1 cellular context compared by ENCODE assay signal in genomic region chr22:19941365-19942070, GRCh38.
TF ChIP-seq lines count a peak whose summit lies in the region.

COMT (plus strand) TSS chr22:19941772; CDS start chr22:19962527, 20,755 bp downstream.
TXNRD2 (minus strand) TSS chr22:19941818; CDS start chr22:19941803, 15 bp downstream.

TF ChIP-seq in HEK293, 187 proteins besides CTCF, POLR2A, EP300 and RAD21 (continued from another document):
- TF ChIP-seq ZNF624 (tag by site-specific recombination; IDR thresholded peaks at IDR 0.05) (no peak), YY1 (tag by site-specific recombination; IDR thresholded peaks at IDR 0.05) (peak; percentile 90), ZNF529 (tag by site-specific recombination; IDR thresholded peaks at IDR 0.05; ENCODE audit: insufficient replicate concordance) (no peak), ZNF510 (tag by site-specific recombination; IDR thresholded peaks at IDR 0.05; ENCODE audit: insufficient replicate concordance) (no peak), ZSCAN18 (tag by site-specific recombination; IDR thresholded peaks at IDR 0.05) (no peak), INSM2 (tag by site-specific recombination; IDR thresholded peaks at IDR 0.05) (no peak), FEZF1 (tag by site-specific recombination; IDR thresholded peaks at IDR 0.05) (no peak), ZBTB6 (tag by site-specific recombination; IDR thresholded peaks at IDR 0.05) (no peak), ZNF660 (tag by site-specific recombination; IDR thresholded peaks at IDR 0.05) (no peak), ZNF768 (tag by site-specific recombination; IDR thresholded peaks at IDR 0.05) (no peak), KLF1 (tag by site-specific recombination; IDR thresholded peaks at IDR 0.05) (peak; percentile 69), ZNF623 (tag by site-specific recombination; IDR thresholded peaks at IDR 0.05) (no peak), ZNF561 (tag by site-specific recombination; IDR thresholded peaks at IDR 0.05; ENCODE audit: borderline replicate concordance) (no peak), KLF17 (tag by site-specific recombination; IDR thresholded peaks at IDR 0.05) (peak; percentile 35; the same call in 1 of the 2 replicates), ZNF132 (tag by site-specific recombination; IDR thresholded peaks at IDR 0.05; ENCODE audit: borderline replicate concordance) (no peak), KLF8 (tag by site-specific recombination; IDR thresholded peaks at IDR 0.05) (peak; percentile 89), ZNF776 (tag by site-specific recombination; IDR thresholded peaks at IDR 0.05; ENCODE audit: borderline replicate concordance) (no peak), ZIC2 (tag by site-specific recombination; IDR thresholded peaks at IDR 0.05) (peak; percentile 32; the same call in 1 of the 2 replicates), ZNF629 (tag by site-specific recombination; IDR thresholded peaks at IDR 0.05) (no peak), ZNF391 (tag by site-specific recombination; IDR thresholded peaks at IDR 0.05; ENCODE audit: borderline replicate concordance, low read depth) (no peak), MEIS1 (CRISPR knock-in tag; IDR thresholded peaks at IDR 0.05; ENCODE audit: borderline replicate concordance) (no peak), ELK4 (IDR thresholded peaks at IDR 0.05; ENCODE audit: borderline replicate concordance, low read depth, low read length) (no peak), ZSCAN16 (tag by site-specific recombination; IDR thresholded peaks at IDR 0.05) (no peak), ZNF596 (tag by site-specific recombination; IDR thresholded peaks at IDR 0.05) (no peak), ZNF214 (tag by site-specific recombination; IDR thresholded peaks at IDR 0.05; ENCODE audit: borderline replicate concordance) (no peak), ZNF544 (tag by site-specific recombination; IDR thresholded peaks at IDR 0.05) (no peak), GLI4 (tag by site-specific recombination; IDR thresholded peaks at IDR 0.05) (no peak)
TF ChIP-seq in HEK293: peak in this region for 21.
